Comparison of ENCODE assay signal across 8 cellular contexts in the genomic region with DNA sequence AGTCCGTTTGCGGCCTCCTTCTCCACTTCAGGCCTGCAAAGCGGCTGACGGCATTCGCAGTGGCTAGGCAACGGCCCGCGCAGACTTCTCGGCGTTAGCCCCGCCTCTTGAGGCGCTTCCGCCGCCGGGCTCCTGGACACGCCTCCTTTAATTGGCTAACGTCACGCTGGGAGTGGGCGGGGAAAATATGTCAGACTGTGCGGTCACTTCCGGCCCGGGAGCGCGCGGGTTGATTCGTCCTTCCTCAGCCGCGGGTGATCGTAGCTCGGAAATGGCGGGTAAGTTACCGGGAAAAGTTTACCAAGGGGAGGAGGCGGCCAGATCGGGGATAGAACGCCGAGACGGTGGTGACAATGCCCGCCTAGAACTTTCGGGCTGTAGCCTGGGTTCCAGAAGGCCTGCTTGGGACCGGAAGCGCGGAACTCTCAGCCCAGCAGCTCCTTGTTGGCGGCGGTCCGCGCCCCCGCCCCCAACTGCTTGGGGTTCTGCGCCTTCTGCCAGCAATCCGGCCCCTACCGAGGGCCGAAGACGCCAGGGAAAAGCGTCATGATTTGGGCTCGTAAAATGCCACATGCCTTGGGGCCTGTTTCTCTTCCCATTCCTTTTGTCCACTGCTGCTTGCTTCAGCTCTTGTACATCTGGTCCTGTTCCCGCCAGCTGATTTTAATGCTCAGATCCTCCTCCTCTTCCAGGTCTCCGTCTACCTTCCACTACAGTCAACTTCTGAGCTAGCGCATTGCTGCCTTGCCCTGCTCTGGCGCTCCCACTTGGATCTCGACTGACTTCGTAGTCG. TPM values are rescaled to one million over a fixed set of nuclear protein-coding genes. Genes with fewer than 3 reads are reported as not detected.
DNase-seq lines count a peak whose midpoint lies in the region; ATAC-seq and TF ChIP-seq lines count a peak whose summit lies in the region.

Gene HAT1 (plus strand): TSS at position 232 of the 793 bp plus-strand sequence. CDS start 40 bp downstream, at position 272.

- no peaks in the 10 kb centered on the region for H3K36me3 ChIP-seq in CD8-positive, alpha-beta memory T cell (ENCODE audit: insufficient read depth, low read length)
- peaks cover 1 to 3% of the 10 kb centered on the region in 2 donors for H3K36me3 ChIP-seq in lung (ENCODE audit: control insufficient read depth in 2 of 2, insufficient read depth in 2 of 2, low read length in 2 of 2)

- ATAC-seq in GM19468 (IDR thresholded peaks at IDR 0.05; ENCODE audit: extremely low read depth, unreplicated experiment) (peak; percentile 91), lung (ENCODE audit: insufficient read depth, low FRiP score) (peak; percentile 99)

- DNase-seq in CD8-positive, alpha-beta memory T cell = peak; percentile 96 to 98 (median 96)
- peak; percentile 95 for DNase-seq in HS-5 (ENCODE audit: low read depth)
- DNase-seq in NK-92 treated with Interleukin-12 subunit alpha and Interleukin-12 subunit beta, amount 100 ng/mL, for 24 hours (lab: John Stamatoyannopoulos, UW) = peak; percentile 94
- peak; percentile 99 for DNase-seq in activated CD8-positive, alpha-beta memory T cell treated with anti-CD3 and anti-CD28 coated beads for 24 hours
- DNase-seq in effector CD8-positive, alpha-beta T cell (lab: John Stamatoyannopoulos, UW) = peak; percentile 95
- DNase-seq in lung (ENCODE audit: low spot score) = peak; percentile 98
- peak; percentile 96 to 98 (median 97) for DNase-seq in stimulated activated CD4-positive, alpha-beta T cell treated with anti-CD3 and anti-CD28 coated beads, TNF-alpha, amount 100 ng/mL, for 4 hours (ENCODE audit: low read depth in 3 of 3)

- WGBS in lung, 2 donors = 0% methylated on average over 61 of the region's 61 CpGs

- H3K9me3 Mint-ChIP-seq in CD8-positive, alpha-beta memory T cell = no peaks in the 10 kb centered on the region

- peaks cover 34 to 50% (median 48%) of the 10 kb centered on the region in 3 donors for H3K4me1 Mint-ChIP-seq in CD8-positive, alpha-beta memory T cell

- peaks cover 30% of the 10 kb centered on the region for H3K4me1 ChIP-seq in CD8-positive, alpha-beta memory T cell (ENCODE audit: insufficient read depth, low read length)
- peaks cover 2 to 9% of the 10 kb centered on the region in 2 donors for H3K4me1 ChIP-seq in lung (ENCODE audit: control insufficient read depth in 2 of 2, insufficient read depth in 2 of 2, low read length in 2 of 2)

- H3K27ac Mint-ChIP-seq in CD8-positive, alpha-beta memory T cell = peak within 1 kb of the TSS; percentile 95 to 100 (median 100)

- peak within 1 kb of the TSS; percentile 87 for H3K4me3 ChIP-seq in CD8-positive, alpha-beta memory T cell (ENCODE audit: low read length)
- peak within 1 kb of the TSS; percentile 65 for H3K4me3 ChIP-seq in lung

- H3K9me3 ChIP-seq in CD8-positive, alpha-beta memory T cell (ENCODE audit: low read length) = no peaks in the 10 kb centered on the region
- no peaks in the 10 kb centered on the region for H3K9me3 ChIP-seq in lung (ENCODE audit: control insufficient read depth in 2 of 2, insufficient read depth in 1 of 2, low read length in 1 of 2)

- POLR2A ChIA-PET in CD8-positive, alpha-beta memory T cell (lab: Charles Lee) = interaction anchor here (0.6 to 1.7 kb wide), 2 partner anchors 29 to 39 kb away, joined by 3 to 13 read pairs; partner anchors contain the start of gene SLC25A12

- no peaks in the 10 kb centered on the region for H3K27me3 ChIP-seq in CD8-positive, alpha-beta memory T cell (ENCODE audit: insufficient read depth, low read length, poor library complexity, severe bottlenecking)
- H3K27me3 ChIP-seq in lung (ENCODE audit: control insufficient read depth, insufficient read depth) = no peaks in the 10 kb centered on the region

- no peaks in the 10 kb centered on the region for H3K27me3 Mint-ChIP-seq in CD8-positive, alpha-beta memory T cell

- H3K36me3 Mint-ChIP-seq in CD8-positive, alpha-beta memory T cell = peaks cover 0 to 25% (median 5%) of the 10 kb centered on the region in 3 donors

- CTCF ChIA-PET in CD8-positive, alpha-beta memory T cell (lab: Charles Lee) = interaction anchor here (1.1 to 1.7 kb wide), 2 partner anchors 34 to 540 kb away, joined by 3 to 7 read pairs; no protein-coding TSS in a partner anchor

- TF ChIP-seq CTCF in lung (IDR thresholded peaks at IDR 0.05; ENCODE audit: control extremely low read depth, extremely low read depth) = no peak

- peak within 1 kb of the TSS; percentile 89 to 99 (median 95) for H3K4me3 Mint-ChIP-seq in CD8-positive, alpha-beta memory T cell

- H3K27ac ChIP-seq in CD8-positive, alpha-beta memory T cell (ENCODE audit: low read depth, low read length) = peak within 1 kb of the TSS; percentile 96
- H3K27ac ChIP-seq in lung (ENCODE audit: low read depth in 1 of 2, low read length in 1 of 2) = peak within 1 kb of the TSS; percentile 93 to 97

RNA-seq across cellular contexts. Expression of gene HAT1, which starts in this region (rescaled TPM):
- 10 to 100 TPM; 85.1 to 88.7 TPM for total RNA-seq in CD8-positive, alpha-beta memory T cell
- polyA plus RNA-seq in CD8-positive, alpha-beta memory T cell = 65.6 TPM
- total RNA-seq in lung = 10 to 100 TPM; 27.5 to 48.4 TPM
- 10 to 100 TPM; 16.1 to 41.8 TPM for polyA plus RNA-seq in lung

Comparison
In these comparisons a context has a peak if more than half of its experiments do, and no peak if none do; other contexts are left out.
1. Peak in every context shown above with its lines: DNase-seq, ATAC-seq, H3K4me3 ChIP-seq and H3K27ac ChIP-seq.